Comparison of ENCODE assay signal across 9 cellular contexts in genomic region chr11:83157755-83158473, GRCh38. TPM values are rescaled to one million over a fixed set of nuclear protein-coding genes. Genes with fewer than 3 reads are reported as not detected.
DNase-seq lines count a peak whose midpoint lies in the region; ATAC-seq, FAIRE-seq and TF ChIP-seq lines count a peak whose summit lies in the region.
"Had no signal": no experiment of that assay in that cellular context is flagged by ENCODE, and none has a peak within 500 bp of the region (broad histone marks: within the 10 kb centered on the region; RNA-seq: fewer than 3 reads in every experiment).

No MANE protein-coding gene starts in this region.

- peak overlapping the region; percentile 98 for H3K14ac ChIP-seq in IMR-90 (replicated peaks; ENCODE audit: low read depth, low read length)

- H3K9me3 ChIP-seq in IMR-90 (ENCODE audit: control insufficient read depth, insufficient read depth, low read length) (no peaks in the 10 kb centered on the region), SK-N-MC (ENCODE audit: low read depth, low read length) (no peaks in the 10 kb centered on the region), cardiac muscle cell (ENCODE audit: low read depth) (no peaks in the 10 kb centered on the region), pancreas (no peaks in the 10 kb centered on the region), uterus (no peaks in the 10 kb centered on the region)

- peak overlapping the region; percentile 98 for H3K18ac ChIP-seq in IMR-90 (ENCODE audit: low read depth, low read length)

- dilution Hi-C loops in IMR-90 (cut with HindIII; ENCODE audit: low sequenced_read_pairs, unreplicated experiment) = loop anchor here (25.0 kb wide), 1 partner anchor 96 kb away; the partner anchor contains the start of gene RAB30

- peak overlapping the region; percentile 97 for H3K4ac ChIP-seq in IMR-90 (ENCODE audit: low read depth, low read length)

- H2BK120ac ChIP-seq in IMR-90 (ENCODE audit: low read depth, low read length) = peak overlapping the region; percentile 25; the same call in 1 of the 2 replicates

- TF ChIP-seq POLR2A in IMR-90 (IDR thresholded peaks at IDR 0.05; ENCODE audit: low read depth, low read length) (0 out of 2 replicates have a peak, but pooled peaks have one; percentile 4), uterus (IDR thresholded peaks at IDR 0.05) (no peak)

- H3K4me1 Mint-ChIP-seq in activated naive CD8-positive, alpha-beta T cell treated with anti-CD3 and anti-CD28 coated beads for 36 hours = peaks cover 38% of the 10 kb centered on the region

- POLR2A ChIA-PET in IMR-90 (lab: Charles Lee; ENCODE audit: unreplicated experiment) = no interaction called here

- DNase-seq in COR-L47 (lab: John Stamatoyannopoulos, UW) (peak; percentile 19), IMR-90 (peak; percentile 33), SK-N-MC (ENCODE audit: low read depth, low spot score) (no peak), cardiac muscle cell (ENCODE audit: low read depth in 1 of 2, low spot score in 1 of 2) (peak; percentile 59 to 66), pancreas (peak; percentile 45 to 71 (median 56)), uterus (peak; percentile 54 to 56), epidermal melanocyte (ENCODE audit: insufficient read length, low spot score) (no peak)
- DNase-seq in activated naive CD8-positive, alpha-beta T cell treated with anti-CD3 and anti-CD28 coated beads for 36 hours = peak; percentile 52

- H3K56ac ChIP-seq in IMR-90 (ENCODE audit: extremely low read depth, insufficient read depth, low read length) = peak overlapping the region; percentile 89

- intact Hi-C loops in IMR-90 (cut with micrococcal nuclease) (loop anchor here (1.0 to 5.0 kb wide), 7 partner anchors 65 to 441 kb away; partner anchors contain the start of genes DDIAS, PRCP and RAB30), pancreas (cut with DNase I) (no loop called here), uterus (cut with DNase I; ENCODE audit: low total_unique reads) (no loop called here)

- H3K27ac ChIP-seq in IMR-90 (ENCODE audit: insufficient read depth, low read length) = peak overlapping the region; percentile 92
- H3K27ac ChIP-seq in SK-N-MC = peak overlapping the region; percentile 96
- H3K27ac ChIP-seq in cardiac muscle cell = peak overlapping the region; percentile 97
- peak overlapping the region; percentile 89 to 100 (median 97) for H3K27ac ChIP-seq in pancreas
- peak overlapping the region; percentile 98 to 99 for H3K27ac ChIP-seq in uterus

- H3K4me1 ChIP-seq in IMR-90 (ENCODE audit: control insufficient read depth, insufficient read depth, low read length) = peaks cover 3% of the 10 kb centered on the region
- H3K4me1 ChIP-seq in cardiac muscle cell (ENCODE audit: low read depth) = peaks cover 22% of the 10 kb centered on the region
- peaks cover 0 to 26% (median 23%) of the 10 kb centered on the region in 3 donors for H3K4me1 ChIP-seq in pancreas
- no peaks in the 10 kb centered on the region for H3K4me1 ChIP-seq in uterus

- H3K36me3 Mint-ChIP-seq in activated naive CD8-positive, alpha-beta T cell treated with anti-CD3 and anti-CD28 coated beads for 36 hours = peaks cover 50% of the 10 kb centered on the region

- H3K27me3 ChIP-seq in IMR-90 (ENCODE audit: control insufficient read depth, insufficient read depth, low read length) (no peaks in the 10 kb centered on the region), cardiac muscle cell (no peaks in the 10 kb centered on the region), pancreas (no peaks in the 10 kb centered on the region), uterus (no peaks in the 10 kb centered on the region)

- WGBS in IMR-90 (ENCODE audit: extremely low coverage in 2 of 2, insufficient read length in 1 of 2), 2 experiments = no CpG with 5 or more reads among the region's 14 CpGs
- 0 to 1% methylated on average over 14 of the region's 14 CpGs for whole genome bisulfite sequencing in pancreas, 2 donors

- peak overlapping the region; percentile 100 for H3K4me3 Mint-ChIP-seq in activated naive CD8-positive, alpha-beta T cell treated with anti-CD3 and anti-CD28 coated beads for 36 hours

- peak overlapping the region; percentile 96 for H3K4me2 ChIP-seq in IMR-90 (ENCODE audit: low read depth, low read length)

- CTCF ChIA-PET in IMR-90 (lab: Yijun Ruan, JAX) = no interaction called here

- peak overlapping the region; percentile 93 for H4K91ac ChIP-seq in IMR-90 (ENCODE audit: insufficient read depth, low read depth, low read length)

- peaks cover 51% of the 10 kb centered on the region for H4K20me1 ChIP-seq in IMR-90 (ENCODE audit: insufficient read depth, low read length)

- no peaks in the 10 kb centered on the region for H3K27me3 Mint-ChIP-seq in activated naive CD8-positive, alpha-beta T cell treated with anti-CD3 and anti-CD28 coated beads for 36 hours

- peak overlapping the region; percentile 47; the same call in 1 of the 3 replicates for H2BK15ac ChIP-seq in IMR-90 (ENCODE audit: low read depth, low read length)

- H3K9ac ChIP-seq in IMR-90 (ENCODE audit: low read depth, low read length) (peak overlapping the region; percentile 100), SK-N-MC (ENCODE audit: insufficient read length) (peak overlapping the region; percentile 99)

- peak overlapping the region; percentile 100 for H3K27ac Mint-ChIP-seq in activated naive CD8-positive, alpha-beta T cell treated with anti-CD3 and anti-CD28 coated beads for 36 hours

- H3K9me3 Mint-ChIP-seq in activated naive CD8-positive, alpha-beta T cell treated with anti-CD3 and anti-CD28 coated beads for 36 hours = no peaks in the 10 kb centered on the region

- no peak for FAIRE-seq in pancreas (lab: Jason Lieb, UNC)
- FAIRE-seq: colon had no signal

- peak overlapping the region; percentile 78 to 98 for H4K8ac ChIP-seq in IMR-90 (ENCODE audit: low read depth in 2 of 2, low read length in 2 of 2)

- peak overlapping the region; percentile 88 for H2AFZ ChIP-seq in IMR-90 (replicated peaks; ENCODE audit: low read length, poor library complexity)

- TF ChIP-seq CTCF in IMR-90 (conservative IDR thresholded peaks at IDR 0.05; ENCODE audit: low read depth, low read length) (no peak), cardiac muscle cell (IDR thresholded peaks at IDR 0.05; ENCODE audit: low read depth, low read length) (no peak), pancreas (IDR thresholded peaks at IDR 0.05) (no peak), uterus (IDR thresholded peaks at IDR 0.05) (no peak)

- no peak for TF ChIP-seq RAD21 in IMR-90 (IDR thresholded peaks at IDR 0.05; ENCODE audit: low read length)

- peaks cover 4% of the 10 kb centered on the region for H3K36me3 ChIP-seq in IMR-90 (ENCODE audit: control insufficient read depth, insufficient read depth, low read length)
- peaks cover 43% of the 10 kb centered on the region for H3K36me3 ChIP-seq in SK-N-MC (ENCODE audit: insufficient read depth, low read length)
- H3K36me3 ChIP-seq in cardiac muscle cell = peaks cover 3% of the 10 kb centered on the region
- no peaks in the 10 kb centered on the region for H3K36me3 ChIP-seq in pancreas
- H3K36me3 ChIP-seq in uterus = no peaks in the 10 kb centered on the region

- H3K9me1 ChIP-seq in IMR-90 (ENCODE audit: insufficient read depth, low read length) = peaks cover 6% of the 10 kb centered on the region; the same call in 1 of the 2 replicates

- peak overlapping the region; percentile 100 for H2AK9ac ChIP-seq in IMR-90 (replicated peaks; ENCODE audit: low read depth, low read length, poor library complexity)

- in situ Hi-C loops in IMR-90 (cut with MboI; ENCODE audit: low sequenced_read_pairs) = no loop called here

- H2BK20ac ChIP-seq in IMR-90 (ENCODE audit: low read depth, low read length) = no peak overlapping the region

- peak overlapping the region; percentile 87 for H2BK5ac ChIP-seq in IMR-90 (ENCODE audit: low read depth, low read length, poor library complexity, severe bottlenecking)

- no peak for ATAC-seq in IMR-90 (ENCODE audit: low read depth)
- ATAC-seq in pancreas = peak in 3 of 4 donors; percentile 12 to 41 (median 13)

- H2AK5ac ChIP-seq in IMR-90 (ENCODE audit: low read depth, low read length) = peak overlapping the region; percentile 94

- peak overlapping the region; percentile 98 for H4K5ac ChIP-seq in IMR-90 (ENCODE audit: low read depth, low read length)

- peak overlapping the region; percentile 89 for H3K23ac ChIP-seq in IMR-90 (ENCODE audit: low read depth, low read length)

- no TSS peak for BruUV-seq in IMR-90 (replicated peaks; lab: Mats Ljungman, UMichigan)

- peak overlapping the region; percentile 71 for H3K4me3 ChIP-seq in IMR-90 (ENCODE audit: insufficient read depth, low read depth, low read length)
- peak overlapping the region; percentile 99 for H3K4me3 ChIP-seq in SK-N-MC
- H3K4me3 ChIP-seq in cardiac muscle cell = peak overlapping the region; percentile 68
- H3K4me3 ChIP-seq in pancreas = peak overlapping the region; percentile 66 to 80 (median 68)
- H3K4me3 ChIP-seq in uterus = peak overlapping the region; percentile 68 to 98

- H3K79me1 ChIP-seq in IMR-90 (ENCODE audit: low read depth in 1 of 2, low read length in 2 of 2) = peaks cover 0 to 14% of the 10 kb centered on the region in 2 experiments; a peak in 3 of 4 replicates

RNA-seq across cellular contexts. Expression of gene PCF11, which starts 1.0 kb away (rescaled TPM):
- 26.7 and 34.2 TPM in 2 replicates for total RNA-seq in IMR-90 (2012; rRNA removed)
- polyA plus RNA-seq in IMR-90 (2012; rRNA removed) = 16.2 and 19.2 TPM in 2 replicates
- polyA plus RNA-seq in IMR-90 (2012; cell fraction: cytosol; rRNA removed) = 7.3 and 12.7 TPM in 2 replicates
- 84.8 and 142 TPM in 2 replicates for polyA plus RNA-seq in IMR-90 (2012; cell fraction: nucleus; rRNA removed; ENCODE audit: low replicate concordance)
- 10 to 100 TPM; 49.3 to 51.9 TPM for total RNA-seq in activated naive CD8-positive, alpha-beta T cell treated with anti-CD3 and anti-CD28 coated beads for 36 hours
- total RNA-seq in cardiac muscle cell = 77.2 and 204 TPM in 2 replicates
- 14.5 and 19.9 TPM in 2 replicates for polyA plus RNA-seq in cardiac muscle cell
- 10 to 100 TPM; 18.4 to 34.3 (median 25.3) TPM for total RNA-seq in pancreas
- 10 to 100 TPM; 23.5 to 31.2 TPM for polyA plus RNA-seq in pancreas
- total RNA-seq in uterus = 100 to 1,000 TPM in 3 of 4 donors, 10 to 100 TPM in 1; 80.7 to 191 (median 122) TPM

RNA-seq across cellular contexts. Expression of gene ANKRD42, which starts 35.6 kb away (rescaled TPM):
- total RNA-seq in IMR-90 (2012; rRNA removed) (5.6 and 6.9 TPM in 2 replicates), cardiac muscle cell (8.1 and 8.6 TPM in 2 replicates), pancreas (1 to 10 TPM; 4.1 to 8.1 (median 5.3) TPM), uterus (10 to 100 TPM in 2 of 4 donors, 1 to 10 TPM in 2; 3.3 to 21.7 (median 9.0) TPM)
- polyA plus RNA-seq in IMR-90 (2012; rRNA removed) (4.2 and 5.2 TPM in 2 replicates), cardiac muscle cell (6.8 and 8.3 TPM in 2 replicates), pancreas (1 to 10 TPM; 3.5 to 5.4 TPM)
- 2.9 and 3.5 TPM in 2 replicates for polyA plus RNA-seq in IMR-90 (2012; cell fraction: cytosol; rRNA removed)
- 3.1 and 7.1 TPM in 2 replicates for polyA plus RNA-seq in IMR-90 (2012; cell fraction: nucleus; rRNA removed; ENCODE audit: low replicate concordance)
- 1 to 10 TPM; 7.4 to 7.5 TPM for total RNA-seq in activated naive CD8-positive, alpha-beta T cell treated with anti-CD3 and anti-CD28 coated beads for 36 hours

Comparison
In these comparisons a context has a peak if more than half of its experiments do, and no peak if none do; other contexts are left out.
1. DNase-seq: peak in COR-L47 (single experiment), IMR-90 (single experiment), activated naive CD8-positive, alpha-beta T cell treated with anti-CD3 and anti-CD28 coated beads for 36 hours (single experiment), cardiac muscle cell (2 of 2), pancreas (6 of 6) and uterus (2 of 2); none in SK-N-MC (single experiment) and epidermal melanocyte (single experiment).
2. Peak in every context shown above with its lines, with median percentiles within 50 percentile points of each other: H3K27ac ChIP-seq and H3K4me3 ChIP-seq.